In the genomic region with DNA sequence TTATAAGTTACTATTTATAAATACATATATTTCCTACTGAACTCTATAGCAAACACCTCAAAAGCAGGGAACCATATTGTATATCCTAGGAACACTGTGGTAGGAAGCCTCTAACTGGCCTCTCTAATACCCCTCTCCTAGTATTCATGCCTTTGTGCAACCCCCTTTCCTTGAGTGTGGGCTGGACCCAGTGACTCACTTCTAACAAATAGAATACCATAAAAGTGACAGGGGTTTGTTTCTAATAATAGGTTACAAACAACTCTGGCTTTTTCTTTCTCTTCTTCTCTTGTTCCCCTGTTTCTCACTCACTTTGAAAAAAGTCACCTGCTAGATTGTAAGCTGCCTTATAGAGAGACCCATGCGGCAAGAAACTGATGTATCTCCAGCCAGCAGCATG, we compare ENCODE assay signal across 28 cellular contexts. TPM values are rescaled to one million over a fixed set of nuclear protein-coding genes. Genes with fewer than 3 reads are reported as not detected.
A peak's percentile ranks its signal among the peaks of the same experiment; 100 is the strongest.
DNase-seq lines count a peak whose midpoint lies in the region; ATAC-seq and TF ChIP-seq lines count a peak whose summit lies in the region.
"Had no signal": no experiment of that assay in that cellular context is flagged by ENCODE, and none has a peak within 500 bp of the region (broad histone marks: within the 10 kb centered on the region; RNA-seq: fewer than 3 reads in every experiment).

No MANE protein-coding gene starts in this region.

- ATAC-seq in natural killer cell = no peak
- ATAC-seq: heart right ventricle, Panc1, sciatic nerve had no signal

- TF ChIP-seq EP300 in SK-N-SH (IDR thresholded peaks at IDR 0.05; ENCODE audit: borderline replicate concordance in 1 of 2, low read depth in 1 of 2, low read length in 1 of 2) (no peak), ovary (IDR thresholded peaks at IDR 0.05) (no peak)

- H3F3A ChIP-seq in GM23248 (ENCODE audit: insufficient read depth) = no peaks in the 10 kb centered on the region; the same call in 1 of the 2 replicates
- H3F3A ChIP-seq in SK-N-SH (replicated peaks; ENCODE audit: insufficient read depth) = no peaks in the 10 kb centered on the region

- no peaks in the 10 kb centered on the region for H4K20me1 ChIP-seq in GM23248 (ENCODE audit: insufficient read depth)
- H4K20me1 ChIP-seq in SK-N-SH (ENCODE audit: insufficient read depth) = no peaks in the 10 kb centered on the region

- H3K36me3 Mint-ChIP-seq in natural killer cell = no peaks in the 10 kb centered on the region
- H3K36me3 Mint-ChIP-seq: CD14-positive monocyte had no signal

- H3K79me2 ChIP-seq in GM23248 (ENCODE audit: insufficient read depth) (no peaks in the 10 kb centered on the region), SK-N-SH (ENCODE audit: insufficient read depth) (no peaks in the 10 kb centered on the region)

- H3K27ac ChIP-seq in GM23248 (no peak overlapping the region), SK-N-SH (ENCODE audit: low read depth in 2 of 2, low read length in 1 of 2) (no peak overlapping the region), ovary (no peak overlapping the region)
- H3K27ac ChIP-seq: adrenal gland, epithelial cell of prostate, heart right ventricle, SK-N-MC, tibial nerve, VCaP had no signal

- H3K9me3 Mint-ChIP-seq in natural killer cell = no peaks in the 10 kb centered on the region
- H3K9me3 Mint-ChIP-seq: nephron had no signal

- H3K4me3 ChIP-seq in GM23248 (no peak overlapping the region), SK-N-SH (ENCODE audit: low read depth in 2 of 2, low read length in 1 of 2) (no peak overlapping the region), epithelial cell of esophagus (ENCODE audit: low read length) (no peak overlapping the region), ovary (no peak overlapping the region)
- H3K4me3 ChIP-seq: adrenal gland, heart right ventricle, SK-N-MC, tibial nerve had no signal

- POLR2A ChIA-PET in SK-N-SH (lab: Yijun Ruan, JAX) = no interaction called here

- WGBS in GM23248 (ENCODE audit: low coverage in 1 of 2, low lambda C conversion rate in 2 of 2, missing lambda C conversion rate in 2 of 2), 2 experiments = 89 to 97% methylated on average over 1 of the region's 1 CpG
- 96% methylated on average over 1 of the region's 1 CpG for WGBS in SK-N-SH (ENCODE audit: low lambda C conversion rate)
- WGBS in ovary, 3 donors = 70 to 98% (median 89%) methylated on average over 1 of the region's 1 CpG

- intact Hi-C loops in natural killer cell (cut with micrococcal nuclease) = no loop called here
- intact Hi-C loops in ovary (cut with DNase I) = no loop called here

- in situ Hi-C loops in GM23248 (cut with MboI) = no loop called here

- H3K4me3 Mint-ChIP-seq in natural killer cell = no peak overlapping the region
- H3K4me3 Mint-ChIP-seq: CD14-positive monocyte, HFFc6, nephron had no signal

- no peak for TF ChIP-seq POLR2A in ovary (IDR thresholded peaks at IDR 0.05)

- no peak for TF ChIP-seq RAD21 in SK-N-SH (IDR thresholded peaks at IDR 0.05; ENCODE audit: low read length)

- H3K36me3 ChIP-seq in GM23248 (ENCODE audit: low read depth) (no peaks in the 10 kb centered on the region), SK-N-SH (replicated peaks in 1 of 2; ENCODE audit: control insufficient read depth in 1 of 2, insufficient read depth in 2 of 2, low read length in 1 of 2) (no peaks in the 10 kb centered on the region), ovary (no peaks in the 10 kb centered on the region)
- H3K36me3 ChIP-seq: adrenal gland, heart right ventricle, tibial nerve had no signal

- H2AFZ ChIP-seq in GM23248 (peak overlapping the region; percentile 40; the same call in 1 of the 2 replicates), SK-N-SH (ENCODE audit: low read depth) (no peak overlapping the region; the same call in 1 of the 2 replicates)

- H3K9me2 ChIP-seq in GM23248 (ENCODE audit: insufficient read depth) (no peaks in the 10 kb centered on the region), SK-N-SH (no peaks in the 10 kb centered on the region)

- H3K27me3 Mint-ChIP-seq in natural killer cell (ENCODE audit: low read depth in 2 of 2) = no peaks in the 10 kb centered on the region

- H3K4me2 ChIP-seq in GM23248 (ENCODE audit: unreplicated experiment) (peak overlapping the region; percentile 66), SK-N-SH (no peak overlapping the region; the same call in 1 of the 2 replicates)

- no peaks in the 10 kb centered on the region for H3K4me1 Mint-ChIP-seq in natural killer cell
- H3K4me1 Mint-ChIP-seq: CD14-positive monocyte, nephron had no signal

- DNase-seq in GM23248 = peak; percentile 47
- DNase-seq in SK-N-SH = no peak
- peak; percentile 20 for DNase-seq in epithelial cell of esophagus (ENCODE audit: low read depth)
- DNase-seq in renal cortical epithelial cell (ENCODE audit: low read depth) = peak; percentile 67
- DNase-seq in natural killer cell = no peak
- no peak for DNase-seq in cerebellar nuclear complex (lab: John Stamatoyannopoulos, UW)
- no peak for DNase-seq in GM10266 (ENCODE audit: extremely low spot score)
- no peak for DNase-seq in ovary
- DNase-seq: activated CD4-positive, alpha-beta T cell treated with anti-CD3 and anti-CD28 coated beads for 48 hours; activated naive CD4-positive, alpha-beta T cell; activated T-cell treated with anti-CD3 and anti-CD28 coated beads, Interleukin-2, amount 50 U/mL, for 48 hours; adrenal gland; caudate nucleus; heart right ventricle; HFFc6; KBM-7; NCI-H146; NCI-H510A; posterior cingulate gyrus; stimulated activated CD4-positive, alpha-beta T cell treated with anti-CD3 and anti-CD28 coated beads, Interleukin-15, amount 100 ng/mL, for 24 hours had no signal

- H3K4me1 ChIP-seq in GM23248 (ENCODE audit: insufficient read depth) (peaks cover 13% of the 10 kb centered on the region), SK-N-SH (ENCODE audit: control insufficient read depth in 1 of 2, insufficient read depth in 2 of 2, low read depth in 1 of 2, low read length in 1 of 2) (peaks cover 0 to 11% of the 10 kb centered on the region in 2 experiments; a peak in 1 of 4 replicates), ovary (ENCODE audit: insufficient read depth) (no peaks in the 10 kb centered on the region)
- H3K4me1 ChIP-seq: adrenal gland, tibial nerve had no signal

- CTCF ChIA-PET in SK-N-SH (lab: Yijun Ruan, JAX) = no interaction called here

- H3K27ac Mint-ChIP-seq in natural killer cell = no peak overlapping the region
- H3K27ac Mint-ChIP-seq: CD14-positive monocyte, HFFc6, nephron had no signal

- H3K9ac ChIP-seq in GM23248 = no peak overlapping the region
- H3K9ac ChIP-seq in SK-N-SH = no peak overlapping the region

- no peaks in the 10 kb centered on the region for H3K27me3 ChIP-seq in GM23248 (replicated peaks; ENCODE audit: insufficient read depth)
- no peaks in the 10 kb centered on the region for H3K27me3 ChIP-seq in SK-N-SH (ENCODE audit: insufficient read depth)
- H3K27me3 ChIP-seq in ovary = no peaks in the 10 kb centered on the region
- H3K27me3 ChIP-seq: adrenal gland, heart right ventricle, tibial nerve had no signal

- H3K9me3 ChIP-seq in GM23248 (ENCODE audit: low read depth) = no peaks in the 10 kb centered on the region
- H3K9me3 ChIP-seq in SK-N-SH = no peaks in the 10 kb centered on the region
- H3K9me3 ChIP-seq in ovary = no peaks in the 10 kb centered on the region
- H3K9me3 ChIP-seq: adrenal gland, tibial nerve had no signal

- TF ChIP-seq CTCF in SK-N-SH (IDR thresholded peaks at IDR 0.05) (no peak), epithelial cell of esophagus (IDR thresholded peaks at IDR 0.05; ENCODE audit: insufficient read depth, low read depth, low read length, missing control alignments) (no peak), natural killer cell (IDR thresholded peaks at IDR 0.05) (no peak), GM10266 (IDR thresholded peaks at IDR 0.05; ENCODE audit: control insufficient read depth, insufficient read depth, low read depth, missing control alignments) (no peak), ovary (IDR thresholded peaks at IDR 0.05) (no peak)

TF ChIP-seq in SK-N-SH, 30 proteins besides CTCF, POLR2A, EP300 and RAD21:
- TF ChIP-seq MEF2A (IDR thresholded peaks at IDR 0.05; ENCODE audit: borderline replicate concordance, low read depth) (peak; percentile 33; the same call in 1 of the 2 replicates), FOSL2 (IDR thresholded peaks at IDR 0.05; ENCODE audit: borderline replicate concordance, low read depth) (no peak)

RNA-seq across cellular contexts. Expression of a gene that starts 51.6 kb away (rescaled TPM):
- total RNA-seq in GM23248 (2014; rRNA removed; shearing (Covaris generic)) = 0.11 and 0.13 TPM in 2 replicates
- polyA plus RNA-seq in GM23248 (2016; fragmentation: Nextera tagmentation; extraction: Ambion mirVana) = 0.03 and 0.05 TPM in 2 replicates
- not detected in 2 replicates for polyA plus RNA-seq in SK-N-SH (2012; rRNA removed)
- polyA plus RNA-seq in SK-N-SH (2012; cell fraction: cytosol; rRNA removed) = not detected in 2 replicates
- not detected in 2 replicates for polyA plus RNA-seq in SK-N-SH (2012; cell fraction: nucleus; rRNA removed)
- 25.4 and 198 TPM in 2 replicates for total RNA-seq in renal cortical epithelial cell
- under 1 TPM; 0.09 to 0.45 (median 0.26) TPM for total RNA-seq in natural killer cell
- total RNA-seq in ovary = 1 to 10 TPM in 3 of 7 donors, under 1 TPM in 3, not detected in 1; 0.15 to 3.5 (median 0.76) TPM
- under 1 TPM in 1 of 2 donors, not detected in 1; 0.05 TPM for polyA plus RNA-seq in ovary
- total RNA-seq: HFFc6 had no signal
- polyA plus RNA-seq: CD14-positive monocyte had no signal

Comparison
In these comparisons a context has a peak if more than half of its experiments do, and no peak if none do; other contexts are left out.
1. DNase-seq: peak in GM23248 (single experiment), epithelial cell of esophagus (single experiment) and renal cortical epithelial cell (single experiment); none in SK-N-SH (single experiment), natural killer cell (single experiment), cerebellar nuclear complex (0 of 2), GM10266 (single experiment) and ovary (0 of 5).